ENCODE assay signal across 8 cellular contexts in the genomic region with DNA sequence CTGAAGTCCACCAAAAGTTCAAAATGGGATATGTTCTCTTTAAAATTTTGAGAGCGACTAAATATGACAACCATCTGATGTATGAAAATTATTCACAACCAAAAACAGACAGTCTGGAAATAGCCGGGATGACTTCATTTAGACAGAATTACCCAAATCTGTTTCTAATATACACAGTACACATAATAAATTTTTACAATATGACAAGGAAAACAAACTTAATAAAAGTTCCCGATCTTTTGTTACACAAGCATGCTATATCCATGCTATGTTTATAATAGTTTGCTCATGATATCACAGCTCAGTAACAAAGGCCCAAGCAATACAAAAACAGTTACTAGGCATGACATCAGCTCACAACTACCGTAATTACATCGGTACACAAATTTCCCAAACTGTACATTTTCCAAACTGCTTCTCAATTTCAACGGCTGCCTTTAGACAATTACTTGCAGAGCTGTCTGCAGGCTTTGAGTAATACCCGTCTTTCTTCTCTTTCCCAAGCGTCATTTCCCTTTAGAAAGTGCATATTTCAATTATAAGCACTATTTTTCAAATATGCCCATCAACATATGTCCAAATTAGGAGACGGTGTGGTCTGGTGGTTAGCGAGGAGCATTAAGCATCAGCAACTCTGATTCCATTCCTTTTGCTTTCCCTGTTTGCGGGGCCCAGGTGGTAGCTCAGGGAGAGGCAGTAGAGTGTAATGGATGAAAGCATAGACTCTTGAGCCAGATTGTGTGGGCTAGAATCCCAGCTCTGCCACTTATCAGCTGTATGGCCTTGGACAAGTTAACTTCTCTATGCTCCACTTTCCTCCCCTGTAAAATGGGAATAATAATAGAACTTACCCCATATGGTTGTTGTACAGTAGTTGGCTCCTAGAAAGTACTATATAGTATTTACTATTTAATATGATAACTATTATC.
DNase-seq lines count a peak whose midpoint lies in the region; ATAC-seq and TF ChIP-seq lines count a peak whose summit lies in the region.

No MANE protein-coding gene starts in this region.

- CTCF ChIA-PET in BJ (lab: Yijun Ruan, JAX): interaction anchor here (0.7 to 1.0 kb wide), 4 partner anchors 16 to 239 kb away, joined by 3 read pairs; no protein-coding TSS in a partner anchor

- H3K27ac Mint-ChIP-seq in naive thymus-derived CD8-positive, alpha-beta T cell: peak overlapping the region; percentile 25 to 91 (median 70)

- H3K4me1 Mint-ChIP-seq in naive thymus-derived CD8-positive, alpha-beta T cell: peaks cover 49 to 94% (median 89%) of the 10 kb centered on the region in 4 donors

- no peaks in the 10 kb centered on the region for H3K27me3 Mint-ChIP-seq in naive thymus-derived CD8-positive, alpha-beta T cell

- ATAC-seq in naive thymus-derived CD8-positive, alpha-beta T cell: no peak
- ATAC-seq in HG02970 (IDR thresholded peaks at IDR 0.05; ENCODE audit: low FRiP score, unreplicated experiment) (no peak), HG02884 (IDR thresholded peaks at IDR 0.05; ENCODE audit: unreplicated experiment) (no peak)

- no peaks in the 10 kb centered on the region for H3K27me3 ChIP-seq in BJ (ENCODE audit: control insufficient read depth, insufficient read depth, low read length)

- no peaks in the 10 kb centered on the region for H3K36me3 ChIP-seq in BJ (ENCODE audit: control insufficient read depth, insufficient read depth, low read length)

- DNase-seq in BJ (ENCODE audit: low read depth) (peak; percentile 96), NCI-H748 (lab: John Stamatoyannopoulos, UW; ENCODE audit: unreplicated experiment) (peak; percentile 86), dedifferentiated amniotic fluid mesenchymal stem cell (ENCODE audit: extremely low spot score) (peak; percentile 99), activated gamma-delta T cell treated with Interleukin-2 at 50 U/mL for 16 hours (no peak), NCI-H2029 (lab: John Stamatoyannopoulos, UW) (no peak)
- no peak for DNase-seq in naive thymus-derived CD8-positive, alpha-beta T cell

- no peaks in the 10 kb centered on the region for H3K9me3 Mint-ChIP-seq in naive thymus-derived CD8-positive, alpha-beta T cell

- TF ChIP-seq CTCF in BJ (IDR thresholded peaks at IDR 0.05; ENCODE audit: insufficient read depth, low read depth, low read length): no peak

- POLR2A ChIA-PET in BJ (lab: Charles Lee): interaction anchor here (0.6 to 0.7 kb wide), 2 partner anchors 50 to 270 kb away, joined by 11 to 14 read pairs; no protein-coding TSS in a partner anchor
- POLR2A ChIA-PET in naive thymus-derived CD8-positive, alpha-beta T cell (lab: Charles Lee): interaction anchor here (0.7 to 1.2 kb wide), 6 partner anchors 9 to 1519 kb away, joined by 3 to 4 read pairs (median 4); no protein-coding TSS in a partner anchor

- H3K4me3 ChIP-seq in BJ (ENCODE audit: low read depth, low read length): no peak overlapping the region

- H3K4me3 Mint-ChIP-seq in naive thymus-derived CD8-positive, alpha-beta T cell: peak overlapping the region in 6 of 10 donors; percentile 3 to 49 (median 22)

- peaks cover 10 to 81% (median 20%) of the 10 kb centered on the region in 3 donors for H3K36me3 Mint-ChIP-seq in naive thymus-derived CD8-positive, alpha-beta T cell

Comparison
In these comparisons a context has a peak if more than half of its experiments do, and no peak if none do; other contexts are left out.
1. DNase-seq: peak in BJ (single experiment), NCI-H748 (single experiment) and dedifferentiated amniotic fluid mesenchymal stem cell (single experiment); none in naive thymus-derived CD8-positive, alpha-beta T cell (0 of 10), activated gamma-delta T cell treated with Interleukin-2 at 50 U/mL for 16 hours (single experiment) and NCI-H2029 (single experiment).